Comparison of ENCODE assay signal across 8 cellular contexts in the genomic region with DNA sequence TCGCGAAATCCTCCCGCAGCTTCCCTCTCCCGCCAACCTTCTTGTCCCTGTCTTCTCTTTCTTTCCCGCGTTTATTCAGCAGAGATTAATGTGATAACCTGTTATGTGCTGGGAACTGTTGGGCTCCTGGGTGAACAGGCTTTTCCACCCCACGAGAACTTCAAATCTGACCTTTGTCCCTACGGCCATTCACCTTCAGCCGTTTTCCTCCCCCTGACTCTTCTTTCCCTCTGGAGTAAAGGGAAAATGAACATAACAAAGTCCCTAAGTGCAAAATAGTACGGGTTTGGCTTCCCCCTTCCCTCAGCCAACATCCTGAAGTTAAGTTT. TPM values are rescaled to one million over a fixed set of nuclear protein-coding genes. Genes with fewer than 3 reads are reported as not detected.
DNase-seq lines count a peak whose midpoint lies in the region; ATAC-seq and TF ChIP-seq lines count a peak whose summit lies in the region.

No MANE protein-coding gene starts in this region.

- no peaks in the 10 kb centered on the region for H3K9me3 ChIP-seq in thoracic aorta

- H3K27ac ChIP-seq in thoracic aorta = peak overlapping the region; percentile 59 to 80

- H3K4me3 ChIP-seq in GM12865 (ENCODE audit: low read depth, low read length) = peak overlapping the region; percentile 80
- peak overlapping the region; percentile 56 for H3K4me3 ChIP-seq in astrocyte of the spinal cord (ENCODE audit: low read depth, low read length)
- peak overlapping the region; percentile 90 for H3K4me3 ChIP-seq in thoracic aorta

- intact Hi-C loops in left colon (cut with DNase I, micrococcal nuclease) = no loop called here

- H3K36me3 ChIP-seq in thoracic aorta = no peaks in the 10 kb centered on the region

- DNase-seq in GM12865 (ENCODE audit: low read depth) (no peak), HT-29 (ENCODE audit: low spot score) (peak; percentile 75), astrocyte of the spinal cord (ENCODE audit: low read depth, low spot score) (no peak), left colon (no peak), thoracic aorta (ENCODE audit: low spot score) (no peak), HK-2 (ENCODE audit: unreplicated experiment) (no peak), NCI-H1105 (lab: John Stamatoyannopoulos, UW) (no peak), HCEC 1CT (no peak)

- ATAC-seq in left colon (peak; percentile 53), thoracic aorta (ENCODE audit: insufficient number of reproducible peaks, low FRiP score, low read depth) (no peak)

- no peak for TF ChIP-seq CTCF in GM12865 (IDR thresholded peaks at IDR 0.05; ENCODE audit: insufficient read depth, low read depth, low read length, missing control alignments)
- TF ChIP-seq CTCF in astrocyte of the spinal cord (IDR thresholded peaks at IDR 0.05; ENCODE audit: low read depth, low read length) = no peak
- TF ChIP-seq CTCF in thoracic aorta (IDR thresholded peaks at IDR 0.05) = no peak

- H3K27me3 ChIP-seq in thoracic aorta (replicated peaks; ENCODE audit: insufficient read depth) = no peaks in the 10 kb centered on the region

- peaks cover 0 to 5% of the 10 kb centered on the region in 2 donors for H3K4me1 ChIP-seq in thoracic aorta (ENCODE audit: control insufficient read depth in 1 of 2, low read depth in 2 of 2)

- in situ Hi-C loops in astrocyte of the spinal cord (cut with HindIII; ENCODE audit: low sequenced_read_pairs) = no loop called here

RNA-seq across cellular contexts. Expression of a gene that starts 15.1 kb away (rescaled TPM):
- 148 and 150 TPM in 2 replicates for total RNA-seq in HT-29 (2014; rRNA removed; shearing (Covaris generic))
- 10 to 100 TPM; 23.6 to 41.9 TPM for total RNA-seq in left colon
- 10 to 100 TPM; 11.9 to 29.9 TPM for total RNA-seq in thoracic aorta

RNA-seq across cellular contexts. Expression of a gene that starts 24.1 kb away (rescaled TPM):
- 40.7 and 45.7 TPM in 2 replicates for total RNA-seq in HT-29 (2014; rRNA removed; shearing (Covaris generic))
- total RNA-seq in left colon = 10 to 100 TPM in 1 of 2 donors, 1 to 10 TPM in 1; 9.8 to 10.6 TPM
- 1 to 10 TPM; 7.3 to 7.5 TPM for total RNA-seq in thoracic aorta
